ENCODE assay signal across 16 cellular contexts in genomic region chr3:13162550-13163320, GRCh38.
DNase-seq lines count a peak whose midpoint lies in the region; TF ChIP-seq lines count a peak whose summit lies in the region.
"Had no signal": no experiment of that assay in that cellular context is flagged by ENCODE, and none has a peak within 500 bp of the region (broad histone marks: within the 10 kb centered on the region; RNA-seq: fewer than 3 reads in every experiment).

No MANE protein-coding gene starts in this region.

- peak overlapping the region in 9 of 11 experiments; percentile 5 to 61 (median 48); a peak in 16 of 22 replicates for H3K4me2 ChIP-seq in BLaER1 treated with 17β-estradiol and CSF1 and Interleukin-3, amounts not matched to agents 10 nM and 100 nM
- no peak overlapping the region for H3K4me2 ChIP-seq in neural progenitor cell
- H3K4me2 ChIP-seq: KMS-11 had no signal

- TF ChIP-seq CTCF in neural progenitor cell (IDR thresholded peaks at IDR 0.05) = no peak

- H3K4me1 ChIP-seq in BLaER1 treated with 17β-estradiol and CSF1 and Interleukin-3, amounts not matched to agents 10 nM and 100 nM = peaks cover 0 to 78% (median 64%) of the 10 kb centered on the region in 10 experiments; a peak in 19 of 20 replicates
- H3K4me1 ChIP-seq in NT2/D1 (ENCODE audit: insufficient read depth, insufficient read length) (peaks cover 28% of the 10 kb centered on the region), neural progenitor cell (peaks cover 19% of the 10 kb centered on the region)

- H3K4me3 ChIP-seq in BLaER1 treated with 17β-estradiol and CSF1 and Interleukin-3, amounts not matched to agents 10 nM and 100 nM = no peak overlapping the region
- no peak overlapping the region for H3K4me3 ChIP-seq in NT2/D1 (ENCODE audit: insufficient read length, low read depth)
- no peak overlapping the region for H3K4me3 ChIP-seq in neural progenitor cell

- DNase-seq in NT2/D1 (ENCODE audit: low read depth, low spot score) (peak; percentile 44), iPS DF 19.7 (ENCODE audit: low read depth, low spot score) (peak; percentile 48), neural progenitor cell (ENCODE audit: low spot score) (no peak), NCI-H2029 (lab: John Stamatoyannopoulos, UW) (no peak), NCI-H1105 (lab: John Stamatoyannopoulos, UW) (no peak)
- DNase-seq in activated T-cell treated with anti-CD3 and anti-CD28 coated beads, Interleukin-2, amount 50 U/mL, for 1 hour = no peak
- DNase-seq: C1 segment of cervical spinal cord, DND-41, NCI-H1092, NCI-H1694, NCI-H2107, NCI-H2227 treated with DMSO at 0.1 percent for 48 hours, NCI-H524 treated with DMSO at 0.1 percent for 48 hours, Right ventricle myocardium superior had no signal

- H3K27me3 ChIP-seq in BLaER1 treated with 17β-estradiol and CSF1 and Interleukin-3, amounts not matched to agents 10 nM and 100 nM = no peaks in the 10 kb centered on the region
- no peaks in the 10 kb centered on the region for H3K27me3 ChIP-seq in NT2/D1 (ENCODE audit: insufficient read depth, insufficient read length)
- H3K27me3 ChIP-seq in neural progenitor cell = no peaks in the 10 kb centered on the region

- no peaks in the 10 kb centered on the region for H3K36me3 Mint-ChIP-seq in neural progenitor cell

- no peak overlapping the region for H3K4me3 Mint-ChIP-seq in neural progenitor cell

- no peaks in the 10 kb centered on the region for H3K79me2 ChIP-seq in neural progenitor cell (ENCODE audit: low read depth)

- peaks cover 50% of the 10 kb centered on the region for H3K4me1 Mint-ChIP-seq in neural progenitor cell

- H4K20me1 ChIP-seq in BLaER1 treated with 17β-estradiol and CSF1 and Interleukin-3, amounts not matched to agents 10 nM and 100 nM = 0 out of 22 replicates have a peak, but pooled peaks cover 0 to 8% (median 0%) of the 10 kb centered on the region in 11 experiments
- H4K20me1 ChIP-seq in neural progenitor cell (ENCODE audit: low read depth) = no peaks in the 10 kb centered on the region

- 0 out of 22 replicates have a peak overlapping the region, but pooled peaks of 1 of the 11 experiments have one; percentile 13 for H3K9ac ChIP-seq in BLaER1 treated with 17β-estradiol and CSF1 and Interleukin-3, amounts not matched to agents 10 nM and 100 nM
- H3K9ac ChIP-seq in NT2/D1 (ENCODE audit: insufficient read length, low read depth) (peak overlapping the region; percentile 36), neural progenitor cell (no peak overlapping the region)
- H3K9ac ChIP-seq: KMS-11 had no signal

- peak overlapping the region; percentile 6 for H3K27ac Mint-ChIP-seq in neural progenitor cell

- no peaks in the 10 kb centered on the region for H3K9me3 ChIP-seq in BLaER1 treated with 17β-estradiol and CSF1 and Interleukin-3, amounts not matched to agents 10 nM and 100 nM (replicated peaks in 1 of 11)
- no peaks in the 10 kb centered on the region for H3K9me3 ChIP-seq in NT2/D1 (ENCODE audit: insufficient read depth, low read length)
- no peaks in the 10 kb centered on the region for H3K9me3 ChIP-seq in neural progenitor cell (ENCODE audit: low read depth)

- H2AFZ ChIP-seq in neural progenitor cell (replicated peaks) = no peak overlapping the region

- H3K27ac ChIP-seq in BLaER1 treated with 17β-estradiol and CSF1 and Interleukin-3, amounts not matched to agents 10 nM and 100 nM = no peak overlapping the region
- no peak overlapping the region for H3K27ac ChIP-seq in neural progenitor cell
- H3K27ac ChIP-seq: KMS-11 had no signal

- H3F3A ChIP-seq in neural progenitor cell (ENCODE audit: low read depth) = peaks cover 6% of the 10 kb centered on the region

- H3K9me3 Mint-ChIP-seq in neural progenitor cell = no peaks in the 10 kb centered on the region

- no peaks in the 10 kb centered on the region for H3K36me3 ChIP-seq in BLaER1 treated with 17β-estradiol and CSF1 and Interleukin-3, amounts not matched to agents 10 nM and 100 nM
- H3K36me3 ChIP-seq in NT2/D1 (ENCODE audit: insufficient read depth, insufficient read length, low read length) (no peaks in the 10 kb centered on the region), neural progenitor cell (no peaks in the 10 kb centered on the region)

- no peaks in the 10 kb centered on the region for H3K27me3 Mint-ChIP-seq in neural progenitor cell (ENCODE audit: insufficient read depth, low read depth)

Comparison
In these comparisons a context has a peak if more than half of its experiments do, and no peak if none do; other contexts are left out.
1. DNase-seq: peak in NT2/D1 (single experiment) and iPS DF 19.7 (single experiment); none in neural progenitor cell (single experiment), activated T-cell treated with anti-CD3 and anti-CD28 coated beads, Interleukin-2, amount 50 U/mL, for 1 hour (single experiment), NCI-H2029 (single experiment) and NCI-H1105 (single experiment).